ENCODE assay signal across 26 cellular contexts in the genomic region with DNA sequence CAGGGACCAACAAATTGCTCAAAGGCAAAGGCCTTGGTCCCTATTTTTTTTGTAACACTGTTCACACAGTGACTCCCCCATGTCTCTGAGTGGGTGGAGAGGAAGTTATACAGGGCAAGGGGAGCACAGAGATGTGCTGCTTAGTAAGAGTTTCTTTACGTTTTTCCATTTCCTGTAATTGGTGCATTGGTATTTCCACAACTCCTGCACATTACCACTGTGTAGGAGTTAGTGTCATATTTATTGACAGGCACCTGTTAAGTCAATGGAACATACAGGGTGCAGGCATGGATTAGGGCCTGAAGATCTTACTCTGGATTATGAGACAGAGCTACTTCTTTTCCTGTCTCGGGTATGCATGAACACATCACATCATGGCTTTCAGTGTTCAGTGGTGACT. TPM values are rescaled to one million over a fixed set of nuclear protein-coding genes. Genes with fewer than 3 reads are reported as not detected.
DNase-seq lines count a peak whose midpoint lies in the region; ATAC-seq and TF ChIP-seq lines count a peak whose summit lies in the region.
"Had no signal": no experiment of that assay in that cellular context is flagged by ENCODE, and none has a peak within 500 bp of the region (broad histone marks: within the 10 kb centered on the region; RNA-seq: fewer than 3 reads in every experiment).

No MANE protein-coding gene starts in this region.

- no peaks in the 10 kb centered on the region for H3K36me3 Mint-ChIP-seq in GM23338 (ENCODE audit: low read depth)
- H3K36me3 Mint-ChIP-seq: WTC11 had no signal

- no peaks in the 10 kb centered on the region for H4K20me1 ChIP-seq in GM23338 (replicated peaks; ENCODE audit: insufficient read depth)

- TF ChIP-seq POLR2A in NB4 (IDR thresholded peaks at IDR 0.05; ENCODE audit: extremely low read depth, insufficient read length): no peak

- no peak for ATAC-seq in GM23338
- ATAC-seq: heart right ventricle, WTC11 had no signal

- peaks cover 7% of the 10 kb centered on the region for H3K4me1 ChIP-seq in GM23338 (ENCODE audit: insufficient read depth)
- H3K4me1 ChIP-seq: heart right ventricle, left ventricle myocardium inferior had no signal

- peaks cover 12% of the 10 kb centered on the region for H3K4me1 Mint-ChIP-seq in GM23338

- H3K4me2 ChIP-seq in GM23338: no peak overlapping the region

- H2AFZ ChIP-seq in GM23338: 0 out of 2 replicates have a peak overlapping the region, but pooled peaks have one; percentile 9

- TF ChIP-seq CTCF in GM23338 (conservative IDR thresholded peaks at IDR 0.05; ENCODE audit: low read depth in 2 of 2) (no peak), NB4 (IDR thresholded peaks at IDR 0.05; ENCODE audit: low read depth, low read length) (no peak)

- no peak overlapping the region for H3K4me3 Mint-ChIP-seq in GM23338
- H3K4me3 Mint-ChIP-seq: CD4-positive, alpha-beta T cell; HFFc6; WTC11 had no signal

- no peak overlapping the region for H3K4me3 ChIP-seq in GM23338
- H3K4me3 ChIP-seq in NB4 (ENCODE audit: low read depth, low read length): no peak overlapping the region
- H3K4me3 ChIP-seq: heart right ventricle, left ventricle myocardium inferior, skin epidermis, thoracic aorta had no signal

- H3K9me3 Mint-ChIP-seq in GM23338: no peaks in the 10 kb centered on the region
- H3K9me3 Mint-ChIP-seq: CD4-positive, alpha-beta T cell; HFFc6; WTC11 had no signal

- no peaks in the 10 kb centered on the region for H3K79me2 ChIP-seq in GM23338 (replicated peaks; ENCODE audit: insufficient read depth)

- no peaks in the 10 kb centered on the region for H3K27me3 ChIP-seq in GM23338 (ENCODE audit: insufficient read depth)

- H3K27me3 Mint-ChIP-seq in GM23338 (ENCODE audit: insufficient read depth, low read depth, poor library complexity): peaks cover under 1% of the 10 kb centered on the region

- no peak overlapping the region for H3K27ac ChIP-seq in GM23338 (ENCODE audit: low read depth)
- no peak overlapping the region for H3K27ac ChIP-seq in caudate nucleus (ENCODE audit: low read depth, low read length)
- H3K27ac ChIP-seq: heart right ventricle, left ventricle myocardium inferior, skin epidermis, thoracic aorta had no signal

- no peaks in the 10 kb centered on the region for H3K36me3 ChIP-seq in GM23338 (ENCODE audit: insufficient read depth)
- H3K36me3 ChIP-seq: heart right ventricle, left ventricle myocardium inferior, thoracic aorta had no signal

- DNase-seq in activated T-cell treated with anti-CD3 and anti-CD28 coated beads for 24 hours (ENCODE audit: low read depth) (peak; percentile 18), activated T-cell treated with anti-CD3 and anti-CD28 coated beads for 4 hours (no peak), GM23338 (ENCODE audit: low spot score) (no peak), NB4 (ENCODE audit: low read depth) (peak; percentile 20), DMS 273 (lab: John Stamatoyannopoulos, UW; ENCODE audit: unreplicated experiment) (no peak), NCI-H2227 (lab: John Stamatoyannopoulos, UW; ENCODE audit: unreplicated experiment) (no peak), caudate nucleus (lab: John Stamatoyannopoulos, UW) (no peak)
- DNase-seq in stimulated activated CD4-positive, alpha-beta T cell treated with anti-CD3 and anti-CD28 coated beads, Interleukin-4, amount 100 ng/mL, for 24 hours: peak; percentile 34
- DNase-seq: amniotic stem cell; CD4-positive, alpha-beta T cell; dermis blood vessel endothelial cell; DMS79 treated with DMSO at 0.1 percent for 48 hours; heart right ventricle; HFFc6; Karpas-422; left ventricle myocardium inferior; midbrain; NCI-H1417; NCI-H2171; NCI-H774; SHP77 treated with DMSO at 0.1 percent for 48 hours had no signal

- no peaks in the 10 kb centered on the region for H3F3A ChIP-seq in GM23338 (replicated peaks; ENCODE audit: low read depth)

- no peak overlapping the region for H3K27ac Mint-ChIP-seq in GM23338
- H3K27ac Mint-ChIP-seq: CD4-positive, alpha-beta T cell; HFFc6; WTC11 had no signal

- H3K9me2 ChIP-seq in GM23338 (ENCODE audit: insufficient read depth): no peaks in the 10 kb centered on the region

TF ChIP-seq in GM23338, 12 proteins besides CTCF, POLR2A, EP300 and RAD21:
- TF ChIP-seq, protein P1, sequence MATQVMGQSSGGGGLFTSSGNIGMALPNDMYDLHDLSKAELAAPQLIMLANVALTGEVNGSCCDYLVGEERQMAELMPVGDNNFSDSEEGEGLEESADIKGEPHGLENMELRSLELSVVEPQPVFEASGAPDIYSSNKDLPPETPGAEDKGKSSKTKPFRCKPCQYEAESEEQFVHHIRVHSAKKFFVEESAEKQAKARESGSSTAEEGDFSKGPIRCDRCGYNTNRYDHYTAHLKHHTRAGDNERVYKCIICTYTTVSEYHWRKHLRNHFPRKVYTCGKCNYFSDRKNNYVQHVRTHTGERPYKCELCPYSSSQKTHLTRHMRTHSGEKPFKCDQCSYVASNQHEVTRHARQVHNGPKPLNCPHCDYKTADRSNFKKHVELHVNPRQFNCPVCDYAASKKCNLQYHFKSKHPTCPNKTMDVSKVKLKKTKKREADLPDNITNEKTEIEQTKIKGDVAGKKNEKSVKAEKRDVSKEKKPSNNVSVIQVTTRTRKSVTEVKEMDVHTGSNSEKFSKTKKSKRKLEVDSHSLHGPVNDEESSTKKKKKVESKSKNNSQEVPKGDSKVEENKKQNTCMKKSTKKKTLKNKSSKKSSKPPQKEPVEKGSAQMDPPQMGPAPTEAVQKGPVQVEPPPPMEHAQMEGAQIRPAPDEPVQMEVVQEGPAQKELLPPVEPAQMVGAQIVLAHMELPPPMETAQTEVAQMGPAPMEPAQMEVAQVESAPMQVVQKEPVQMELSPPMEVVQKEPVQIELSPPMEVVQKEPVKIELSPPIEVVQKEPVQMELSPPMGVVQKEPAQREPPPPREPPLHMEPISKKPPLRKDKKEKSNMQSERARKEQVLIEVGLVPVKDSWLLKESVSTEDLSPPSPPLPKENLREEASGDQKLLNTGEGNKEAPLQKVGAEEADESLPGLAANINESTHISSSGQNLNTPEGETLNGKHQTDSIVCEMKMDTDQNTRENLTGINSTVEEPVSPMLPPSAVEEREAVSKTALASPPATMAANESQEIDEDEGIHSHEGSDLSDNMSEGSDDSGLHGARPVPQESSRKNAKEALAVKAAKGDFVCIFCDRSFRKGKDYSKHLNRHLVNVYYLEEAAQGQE (IDR thresholded peaks at IDR 0.05; ENCODE audit: unreplicated experiment): no peak
TF ChIP-seq in GM23338: peak in this region for 0.

RNA-seq across cellular contexts. Expression of a gene that starts 45.2 kb away (rescaled TPM):
- 3.5 and 4.7 TPM in 2 replicates for total RNA-seq in GM23338 (2014; rRNA removed; shearing (Covaris generic))
- polyA plus RNA-seq in GM23338 (2016; fragmentation: Nextera tagmentation; extraction: Ambion mirVana): 1.7 and 2.3 TPM in 2 replicates
- total RNA-seq: CD4-positive, alpha-beta T cell; dermis blood vessel endothelial cell; endothelial cell of umbilical vein; heart right ventricle; HFFc6; left ventricle myocardium inferior; T-helper 1 cell treated with Interleukin-12 subunit alpha and Interleukin-12 subunit beta and Interleukin-4 antibody, amounts not matched to agents 30 ng/mL and 1 ng/mL, for 36 hours had no signal
- polyA plus RNA-seq: endothelial cell of umbilical vein, heart right ventricle had no signal

Comparison
In these comparisons a context has a peak if more than half of its experiments do, and no peak if none do; other contexts are left out.
1. DNase-seq: peak in activated T-cell treated with anti-CD3 and anti-CD28 coated beads for 24 hours (single experiment), NB4 (single experiment) and stimulated activated CD4-positive, alpha-beta T cell treated with anti-CD3 and anti-CD28 coated beads, Interleukin-4, amount 100 ng/mL, for 24 hours (single experiment); none in activated T-cell treated with anti-CD3 and anti-CD28 coated beads for 4 hours (single experiment), GM23338 (single experiment), DMS 273 (single experiment), NCI-H2227 (single experiment) and caudate nucleus (0 of 61).